8 cellular contexts compared by ENCODE assay signal in genomic region chr5:143824851-143825720, GRCh38.
DNase-seq lines count a peak whose midpoint lies in the region; ATAC-seq, FAIRE-seq and TF ChIP-seq lines count a peak whose summit lies in the region.

No MANE protein-coding gene starts in this region.

- H3K27ac ChIP-seq in OCI-LY1 (ENCODE audit: low read depth, low read length, poor library complexity, severe bottlenecking): peak overlapping the region; percentile 42

- peak; percentile 97 for TF ChIP-seq CTCF in D721Med (IDR thresholded peaks at IDR 0.05; ENCODE audit: insufficient read depth, missing control alignments)
- peak; percentile 97 for TF ChIP-seq CTCF in OCI-LY1 (IDR thresholded peaks at IDR 0.05; ENCODE audit: low read length)
- peak; percentile 82 to 88 (median 87) for TF ChIP-seq CTCF in nephron (IDR thresholded peaks at IDR 0.05; ENCODE audit: unreplicated experiment in 3 of 3)

- no peaks in the 10 kb centered on the region for H3K27me3 ChIP-seq in OCI-LY1 (ENCODE audit: insufficient read depth, low read length)

- no peaks in the 10 kb centered on the region for H3K27me3 Mint-ChIP-seq in nephron (ENCODE audit: low read depth)

- FAIRE-seq in D721Med (lab: Jason Lieb, UNC): peak; percentile 74
- peak; percentile 91 for FAIRE-seq in HTR-8/SVneo (lab: Jason Lieb, UNC)

- no peak overlapping the region for H3K4me3 ChIP-seq in OCI-LY1 (ENCODE audit: low read depth, low read length, poor library complexity, severe bottlenecking)

- H3K79me2 ChIP-seq in OCI-LY1 (ENCODE audit: insufficient read depth, low read length): no peaks in the 10 kb centered on the region

- H3K9me2 ChIP-seq in OCI-LY1 (ENCODE audit: low read depth, low read length): no peaks in the 10 kb centered on the region

- H3K4me2 ChIP-seq in OCI-LY1 (ENCODE audit: low read length): peak overlapping the region; percentile 21; the same call in 1 of the 2 replicates

- H3K36me3 ChIP-seq in OCI-LY1 (ENCODE audit: insufficient read depth, low read length): 0 out of 2 replicates have a peak, but pooled peaks cover 5% of the 10 kb centered on the region

- H3F3A ChIP-seq in OCI-LY1 (ENCODE audit: insufficient read depth, low read length): no peaks in the 10 kb centered on the region

- H3K27ac Mint-ChIP-seq in nephron: no peak overlapping the region

- H3K4me1 Mint-ChIP-seq in nephron: peaks cover 11% of the 10 kb centered on the region

- no peaks in the 10 kb centered on the region for H3K9me3 ChIP-seq in OCI-LY1 (ENCODE audit: low read length)

- ATAC-seq in GM21390 (IDR thresholded peaks at IDR 0.05; ENCODE audit: unreplicated experiment): peak; percentile 45

- H3K36me3 Mint-ChIP-seq in nephron (ENCODE audit: low read depth): no peaks in the 10 kb centered on the region

- peak overlapping the region; percentile 22; the same call in 1 of the 2 replicates for H3K9ac ChIP-seq in OCI-LY1 (ENCODE audit: low read length)

- DNase-seq in D721Med (ENCODE audit: insufficient read length, low spot score) (peak; percentile 23), HTR-8/SVneo (ENCODE audit: insufficient read length, low spot score) (peak; percentile 76), activated T-cell treated with anti-CD3 and anti-CD28 coated beads for 4 hours (peak; percentile 84), fibroblast of gingiva (ENCODE audit: low read depth) (peak; percentile 60)
- DNase-seq in stimulated activated naive CD4-positive, alpha-beta T cell (lab: John Stamatoyannopoulos, UW): peak; percentile 52 to 85 (median 67)

- H3K4me1 ChIP-seq in OCI-LY1 (ENCODE audit: insufficient read depth, low read length, severe bottlenecking): peaks cover 58% of the 10 kb centered on the region

- H3K4me3 Mint-ChIP-seq in nephron: no peak overlapping the region

- no peak overlapping the region for H2AFZ ChIP-seq in OCI-LY1 (ENCODE audit: low read length)

- H3K9me3 Mint-ChIP-seq in nephron: no peaks in the 10 kb centered on the region

- no peaks in the 10 kb centered on the region for H4K20me1 ChIP-seq in OCI-LY1 (ENCODE audit: insufficient read depth, low read length)

Comparison
In these comparisons a context has a peak if more than half of its experiments do, and no peak if none do; other contexts are left out.
1. DNase-seq: peak in every context shown above with its lines; median percentile 84 in activated T-cell treated with anti-CD3 and anti-CD28 coated beads for 4 hours; 76 in HTR-8/SVneo; 67 in stimulated activated naive CD4-positive, alpha-beta T cell; 60 in fibroblast of gingiva; 23 in D721Med.